9 cellular contexts compared by ENCODE assay signal in the genomic region with DNA sequence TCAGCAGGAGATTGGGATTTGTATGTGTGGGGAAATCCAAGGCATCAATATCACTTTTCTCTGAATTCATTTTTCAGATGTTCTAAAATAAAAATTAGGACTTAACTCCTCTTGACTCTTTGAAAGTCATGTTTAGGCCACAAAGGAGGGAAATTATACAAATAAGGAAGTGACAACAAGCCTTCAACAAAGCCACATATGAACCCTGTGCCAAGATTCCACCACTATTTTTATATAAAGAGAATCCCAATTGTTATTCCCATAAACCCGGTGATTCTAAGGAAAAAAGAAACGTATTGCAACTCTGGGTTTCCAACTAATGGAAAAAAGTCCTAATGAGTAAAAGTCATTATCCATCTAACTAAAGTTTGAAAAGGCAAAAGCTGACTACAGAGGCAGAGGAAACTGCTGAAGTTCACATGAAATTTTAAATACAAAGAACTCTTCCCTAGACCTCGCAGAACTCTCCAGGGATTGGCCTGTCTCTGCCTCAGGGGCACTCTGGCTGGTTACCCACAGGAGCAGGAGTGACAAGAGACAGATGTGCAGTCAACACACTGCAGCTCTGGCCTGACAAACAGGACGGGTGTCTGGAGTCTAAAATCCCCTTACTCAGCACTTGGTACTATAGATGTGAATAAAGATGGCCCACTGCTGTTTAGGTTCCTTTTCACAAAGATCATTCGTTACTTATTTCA. TPM values are rescaled to one million over a fixed set of nuclear protein-coding genes. Genes with fewer than 3 reads are reported as not detected.
DNase-seq lines count a peak whose midpoint lies in the region; ATAC-seq and TF ChIP-seq lines count a peak whose summit lies in the region.
"Had no signal": no experiment of that assay in that cellular context is flagged by ENCODE, and none has a peak within 500 bp of the region (broad histone marks: within the 10 kb centered on the region; RNA-seq: fewer than 3 reads in every experiment).

No MANE protein-coding gene starts in this region.

- no peak overlapping the region for H2BK120ac ChIP-seq in H9 (ENCODE audit: low read depth, low read length, poor library complexity, severe bottlenecking)

- POLR2A ChIA-PET in activated naive CD8-positive, alpha-beta T cell treated with anti-CD3 and anti-CD28 coated beads, Interleukin-2, amount 10 ng/mL, durations not matched to agents 7 days and 5 days (lab: Charles Lee), result interaction anchor here (0.5 to 1.3 kb wide), 3 partner anchors 11 to 1948 kb away, joined by 3 read pairs; a partner anchor contains a TSS

- no peaks in the 10 kb centered on the region for H4K20me1 ChIP-seq in H9 (ENCODE audit: control insufficient read depth, insufficient read depth, insufficient read length)

- H4K91ac ChIP-seq in H9 (ENCODE audit: insufficient read length, low read depth, low read length), result no peak overlapping the region

- DNase-seq in heart left ventricle (no peak), cardiac septum (ENCODE audit: low spot score) (no peak), memory B cell (ENCODE audit: low spot score in 2 of 2) (no peak), upper lobe of right lung (no peak), NCI-H748 treated with DMSO at 0.1 percent for 48 hours (lab: John Stamatoyannopoulos, UW) (no peak), uterus (no peak), H9 (no peak)
- no peak for DNase-seq in activated naive CD8-positive, alpha-beta T cell treated with anti-CD3 and anti-CD28 coated beads, Interleukin-2, amount 10 ng/mL, durations not matched to agents 7 days and 5 days
- DNase-seq: pancreas had no signal

- H3K9me3 Mint-ChIP-seq in activated naive CD8-positive, alpha-beta T cell treated with anti-CD3 and anti-CD28 coated beads, Interleukin-2, amount 10 ng/mL, durations not matched to agents 7 days and 5 days, result no peaks in the 10 kb centered on the region
- H3K9me3 Mint-ChIP-seq in memory B cell (no peaks in the 10 kb centered on the region), H9 (peaks cover 0 to 2% of the 10 kb centered on the region in 2 experiments; a peak in 2 of 5 replicates)

- no peak overlapping the region for H4K5ac ChIP-seq in H9 (ENCODE audit: insufficient read length, low read depth, low read length)

- H3K27me3 ChIP-seq in heart left ventricle (no peaks in the 10 kb centered on the region), upper lobe of right lung (no peaks in the 10 kb centered on the region), uterus (no peaks in the 10 kb centered on the region), H9 (ENCODE audit: insufficient read depth, low read length) (no peaks in the 10 kb centered on the region)
- H3K27me3 ChIP-seq: pancreas had no signal

- no peak for TF ChIP-seq CTCF in heart left ventricle (IDR thresholded peaks at IDR 0.05)
- no peak for TF ChIP-seq CTCF in upper lobe of right lung (IDR thresholded peaks at IDR 0.05)
- no peak for TF ChIP-seq CTCF in uterus (IDR thresholded peaks at IDR 0.05)
- no peak for TF ChIP-seq CTCF in H9 (conservative IDR thresholded peaks at IDR 0.05)

- H3K27me3 Mint-ChIP-seq in activated naive CD8-positive, alpha-beta T cell treated with anti-CD3 and anti-CD28 coated beads, Interleukin-2, amount 10 ng/mL, durations not matched to agents 7 days and 5 days, result no peaks in the 10 kb centered on the region
- H3K27me3 Mint-ChIP-seq in memory B cell (no peaks in the 10 kb centered on the region), H9 (ENCODE audit: low read depth) (no peaks in the 10 kb centered on the region)

- H3T11ph ChIP-seq in H9 (ENCODE audit: low read length), result no peak overlapping the region

- no peak overlapping the region for H4K8ac ChIP-seq in H9 (replicated peaks; ENCODE audit: insufficient read length, low read depth, low read length)

- peaks cover 24% of the 10 kb centered on the region for H3K4me1 Mint-ChIP-seq in activated naive CD8-positive, alpha-beta T cell treated with anti-CD3 and anti-CD28 coated beads, Interleukin-2, amount 10 ng/mL, durations not matched to agents 7 days and 5 days
- H3K4me1 Mint-ChIP-seq in memory B cell (peaks cover 21% of the 10 kb centered on the region), H9 (peaks cover 10 to 18% of the 10 kb centered on the region in 2 experiments; a peak in 3 of 4 replicates)

- H3K27ac ChIP-seq in heart left ventricle (peak overlapping the region in 7 of 12 donors; percentile 2 to 76 (median 17)), upper lobe of right lung (peak overlapping the region; percentile 81), uterus (peak overlapping the region in 1 of 2 donors; percentile 44), H9 (ENCODE audit: insufficient read length, low read depth, low read length) (no peak overlapping the region)

- H3K9ac ChIP-seq in H9 (ENCODE audit: extremely low read depth, insufficient read length, low read length), result no peak overlapping the region

- peaks cover 4% of the 10 kb centered on the region; the same call in 1 of the 2 replicates for H3K79me2 ChIP-seq in H9 (ENCODE audit: insufficient read depth, low read length)

- no peak overlapping the region for H2AK5ac ChIP-seq in H9 (ENCODE audit: insufficient read length, low read length)

- no peak overlapping the region for H3K14ac ChIP-seq in H9 (ENCODE audit: insufficient read depth, low read length)

- no peak overlapping the region for H3K18ac ChIP-seq in H9 (ENCODE audit: insufficient read length, low read depth, low read length)

- no peaks in the 10 kb centered on the region for H3K9me3 ChIP-seq in heart left ventricle
- no peaks in the 10 kb centered on the region for H3K9me3 ChIP-seq in upper lobe of right lung
- H3K9me3 ChIP-seq in uterus, result no peaks in the 10 kb centered on the region
- no peaks in the 10 kb centered on the region for H3K9me3 ChIP-seq in H9 (ENCODE audit: control insufficient read depth, low read depth, low read length)
- H3K9me3 ChIP-seq: pancreas had no signal

- no peaks in the 10 kb centered on the region for H3K23me2 ChIP-seq in H9 (ENCODE audit: insufficient read length, low read depth, low read length, poor library complexity, severe bottlenecking)

- no peak overlapping the region for H2AFZ ChIP-seq in H9 (ENCODE audit: low read length)

- H3K23ac ChIP-seq in H9 (ENCODE audit: insufficient read length, low read depth, low read length), result no peak overlapping the region

- H3K4me1 ChIP-seq in heart left ventricle, result peaks cover 0 to 51% (median 23%) of the 10 kb centered on the region in 12 donors
- peaks cover 43% of the 10 kb centered on the region for H3K4me1 ChIP-seq in upper lobe of right lung
- peaks cover 0 to 5% of the 10 kb centered on the region in 2 donors for H3K4me1 ChIP-seq in uterus
- H3K4me1 ChIP-seq in H9 (ENCODE audit: insufficient read depth, low read length), result peaks cover 2% of the 10 kb centered on the region; the same call in 1 of the 2 replicates

- peaks cover 21% of the 10 kb centered on the region for H3K36me3 Mint-ChIP-seq in activated naive CD8-positive, alpha-beta T cell treated with anti-CD3 and anti-CD28 coated beads, Interleukin-2, amount 10 ng/mL, durations not matched to agents 7 days and 5 days
- H3K36me3 Mint-ChIP-seq in memory B cell (peaks cover 12% of the 10 kb centered on the region), H9 (ENCODE audit: insufficient read depth in 1 of 3, low read depth in 3 of 3) (peaks cover 15 to 34% (median 22%) of the 10 kb centered on the region in 3 experiments)

- H2BK12ac ChIP-seq in H9 (ENCODE audit: insufficient read length, low read depth, low read length), result no peak overlapping the region

- H3K4me3 ChIP-seq in heart left ventricle (no peak overlapping the region), upper lobe of right lung (no peak overlapping the region), uterus (no peak overlapping the region)
- H3K4me3 ChIP-seq: pancreas had no signal

- no peak overlapping the region for H3K4ac ChIP-seq in H9 (ENCODE audit: low read depth, low read length)

- no peak overlapping the region for H3K4me2 ChIP-seq in H9 (ENCODE audit: insufficient read depth, insufficient read length, low read length)

- H2BK15ac ChIP-seq in H9 (ENCODE audit: low read depth, low read length), result no peak overlapping the region

- no peak overlapping the region for H2BK5ac ChIP-seq in H9 (ENCODE audit: insufficient read length, low read length)

- no peak overlapping the region for H3K56ac ChIP-seq in H9 (ENCODE audit: insufficient read length, low read depth, low read length)

- intact Hi-C loops in heart left ventricle (cut with DNase I), result no loop called here
- intact Hi-C loops in cardiac septum (cut with DNase I), result no loop called here
- intact Hi-C loops in upper lobe of right lung (cut with DNase I), result no loop called here
- intact Hi-C loops in uterus (cut with DNase I; ENCODE audit: low total_unique reads), result no loop called here

- peak overlapping the region; percentile 38 for H3K4me3 Mint-ChIP-seq in activated naive CD8-positive, alpha-beta T cell treated with anti-CD3 and anti-CD28 coated beads, Interleukin-2, amount 10 ng/mL, durations not matched to agents 7 days and 5 days
- H3K4me3 Mint-ChIP-seq in memory B cell, result no peak overlapping the region
- no peak overlapping the region for H3K4me3 Mint-ChIP-seq in H9

- H3K79me1 ChIP-seq in H9 (ENCODE audit: insufficient read depth, low read depth, low read length, poor library complexity, severe bottlenecking), result peaks cover 4% of the 10 kb centered on the region

- TF ChIP-seq POLR2A in heart left ventricle (IDR thresholded peaks at IDR 0.05) (no peak), uterus (IDR thresholded peaks at IDR 0.05) (no peak)

- WGBS in heart left ventricle, 4 donors, result 40 to 58% (median 52%) methylated on average over 5 of the region's 5 CpGs
- no CpG with 5 or more reads among the region's 5 CpGs for WGBS in H9 (ENCODE audit: extremely low coverage, insufficient read length, low lambda C conversion rate)

- H3K36me3 ChIP-seq in heart left ventricle (peaks cover 0 to 49% (median 21%) of the 10 kb centered on the region in 9 donors), upper lobe of right lung (peaks cover 52% of the 10 kb centered on the region), uterus (no peaks in the 10 kb centered on the region)
- H3K36me3 ChIP-seq: pancreas had no signal

- ATAC-seq in heart left ventricle (peak in 1 of 4 donors; percentile 53), memory B cell (ENCODE audit: low read depth) (peak; percentile 37), upper lobe of right lung (no peak)
- ATAC-seq in activated naive CD8-positive, alpha-beta T cell treated with anti-CD3 and anti-CD28 coated beads, Interleukin-2, amount 10 ng/mL, durations not matched to agents 7 days and 5 days (ENCODE audit: low read depth), result no peak

- H2BK20ac ChIP-seq in H9 (ENCODE audit: low read depth, low read length, poor library complexity, severe bottlenecking), result no peak overlapping the region

- peak overlapping the region; percentile 73 for H3K27ac Mint-ChIP-seq in activated naive CD8-positive, alpha-beta T cell treated with anti-CD3 and anti-CD28 coated beads, Interleukin-2, amount 10 ng/mL, durations not matched to agents 7 days and 5 days
- H3K27ac Mint-ChIP-seq in memory B cell (peak overlapping the region; percentile 75), H9 (peak overlapping the region in 1 of 3 experiments; percentile 76; a peak in 2 of 7 replicates)

RNA-seq across cellular contexts. Expression of a gene that starts 11.5 kb away (rescaled TPM):
- total RNA-seq in heart left ventricle (10 to 100 TPM; 10.2 to 42.7 (median 16.8) TPM), cardiac septum (16.0 TPM), upper lobe of right lung (143 TPM), uterus (10 to 100 TPM in 3 of 4 donors, 1 to 10 TPM in 1; 10.0 to 58.9 (median 41.1) TPM), H9 (2021) (24.2 TPM in 2 replicates)
- polyA plus RNA-seq in heart left ventricle, result 10 to 100 TPM in 1 of 2 donors, 1 to 10 TPM in 1; 7.8 to 38.8 TPM
- total RNA-seq in activated naive CD8-positive, alpha-beta T cell treated with anti-CD3 and anti-CD28 coated beads, Interleukin-2, amount 10 ng/mL, durations not matched to agents 7 days and 5 days, result 10 to 100 TPM; 54.5 to 55.3 TPM
